In the genomic region with DNA sequence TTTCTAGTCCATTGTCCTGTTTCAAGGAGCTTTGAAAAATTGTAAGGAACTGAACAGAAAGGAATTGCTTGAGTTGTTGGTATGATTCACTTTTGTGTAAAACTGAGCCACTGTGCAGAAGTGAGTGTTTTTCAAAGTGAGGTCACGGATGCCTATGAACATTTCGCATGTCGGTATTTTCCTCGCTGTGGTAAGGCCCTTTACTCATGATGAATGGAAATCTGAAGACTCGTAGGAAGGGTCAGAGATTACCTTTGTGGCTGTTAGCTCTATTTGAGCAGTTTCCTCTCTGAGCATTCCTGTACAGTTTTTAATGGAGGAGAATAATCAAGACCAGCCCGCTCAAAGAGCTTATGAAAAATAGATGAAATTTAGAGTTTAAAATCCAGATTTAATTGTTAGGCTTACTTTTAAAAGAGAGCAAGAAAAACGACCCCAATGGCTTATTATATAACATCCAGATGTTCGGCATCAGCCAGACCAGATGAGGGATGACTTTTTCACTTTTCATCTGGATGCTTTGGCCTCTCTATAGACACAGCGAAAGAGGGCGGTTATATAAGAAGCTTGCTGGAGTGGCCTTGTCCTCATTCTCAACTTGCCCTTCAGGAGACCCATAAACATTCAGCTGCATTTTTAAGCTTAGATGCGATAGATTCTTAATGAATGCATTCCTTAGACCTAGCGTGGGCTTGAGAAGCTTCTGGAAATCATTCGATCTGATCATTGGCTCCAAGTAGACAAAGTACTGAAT, we compare ENCODE assay signal across 28 cellular contexts.
DNase-seq lines count a peak whose midpoint lies in the region; ATAC-seq and TF ChIP-seq lines count a peak whose summit lies in the region.
"Had no signal": no experiment of that assay in that cellular context is flagged by ENCODE, and none has a peak within 500 bp of the region (broad histone marks: within the 10 kb centered on the region; RNA-seq: fewer than 3 reads in every experiment).

No MANE protein-coding gene starts in this region.

- H3K4me3 ChIP-seq in AG10803 (ENCODE audit: low read length) = no peak overlapping the region
- H3K4me3 ChIP-seq: breast epithelium, GM12878, hepatocyte, left ventricle myocardium inferior, ovary, right atrium auricular region, thyroid gland had no signal

- H3K4me1 Mint-ChIP-seq in nephron = peaks cover 29% of the 10 kb centered on the region

- peak; percentile 20 for DNase-seq in AG10803 (ENCODE audit: low read depth)
- peak; percentile 81 for DNase-seq in EL
- DNase-seq in astrocyte of the hippocampus (ENCODE audit: low read depth, low spot score) = peak; percentile 32
- no peak for DNase-seq in NCI-H446 treated with DMSO at 0.1 percent for 48 hours (lab: John Stamatoyannopoulos, UW)
- DNase-seq in kidney tubule cell (ENCODE audit: low spot score) = no peak
- DNase-seq: activated B cell treated with CpG ODN at 0.5 μM for 24 hours; activated CD8-positive, alpha-beta T cell treated with anti-CD3 and anti-CD28 coated beads for 36 hours; AML-193; DMS79; effector memory CD4-positive, alpha-beta T cell; H9; left ventricle myocardium inferior; NCI-H187 treated with DMSO at 0.1 percent for 48 hours; NCI-H526 treated with DMSO at 0.1 percent for 48 hours; nephron progenitor cell; OCI-M1; ovary; spleen; stimulated activated CD4-positive, alpha-beta T cell treated with anti-CD3 and anti-CD28 coated beads, Interleukin-4, amount 100 ng/mL, for 1 hour; stimulated activated naive CD4-positive, alpha-beta T cell treated with Interleukin-2 at 50 U/mL for 16 hours had no signal

- TF ChIP-seq CTCF in AG10803 (conservative IDR thresholded peaks at IDR 0.05; ENCODE audit: low read length) (no peak), nephron (IDR thresholded peaks at IDR 0.05; ENCODE audit: unreplicated experiment in 3 of 3) (no peak)

- no peaks in the 10 kb centered on the region for H3K9me3 Mint-ChIP-seq in nephron
- H3K9me3 Mint-ChIP-seq: activated B cell treated with CpG ODN at 0.5 μM for 24 hours; activated CD8-positive, alpha-beta T cell treated with anti-CD3 and anti-CD28 coated beads for 36 hours had no signal

- no peak overlapping the region for H3K4me3 Mint-ChIP-seq in nephron
- H3K4me3 Mint-ChIP-seq: activated B cell treated with CpG ODN at 0.5 μM for 24 hours; activated CD8-positive, alpha-beta T cell treated with anti-CD3 and anti-CD28 coated beads for 36 hours; H9; nephron progenitor cell had no signal

- H3K27ac Mint-ChIP-seq in nephron = peak overlapping the region; percentile 29 to 83 (median 50)
- H3K27ac Mint-ChIP-seq: activated CD8-positive, alpha-beta T cell treated with anti-CD3 and anti-CD28 coated beads for 36 hours; H9 had no signal

- H3K36me3 Mint-ChIP-seq in nephron (ENCODE audit: low read depth) = no peaks in the 10 kb centered on the region

- H3K27me3 Mint-ChIP-seq in nephron (ENCODE audit: low read depth) = peaks cover 5% of the 10 kb centered on the region
- H3K27me3 Mint-ChIP-seq: activated B cell treated with CpG ODN at 0.5 μM for 24 hours; activated CD8-positive, alpha-beta T cell treated with anti-CD3 and anti-CD28 coated beads for 36 hours had no signal

- no peak for ATAC-seq in HG03432 (IDR thresholded peaks at IDR 0.05; ENCODE audit: unreplicated experiment)
- ATAC-seq: activated CD8-positive, alpha-beta T cell treated with anti-CD3 and anti-CD28 coated beads for 36 hours; GM12878; Right ventricle myocardium inferior had no signal

Comparison
In these comparisons a context has a peak if more than half of its experiments do, and no peak if none do; other contexts are left out.
1. DNase-seq: peak in AG10803 (single experiment), EL (single experiment) and astrocyte of the hippocampus (single experiment); none in NCI-H446 treated with DMSO at 0.1 percent for 48 hours (single experiment) and kidney tubule cell (single experiment).